In genomic region chr12:53453953-53454640, GRCh38 we compare ENCODE assay signal across 10 cellular contexts. TPM values are rescaled to one million over a fixed set of nuclear protein-coding genes. Genes with fewer than 3 reads are reported as not detected.
DNase-seq lines count a peak whose midpoint lies in the region; ATAC-seq, FAIRE-seq and TF ChIP-seq lines count a peak whose summit lies in the region.
"Had no signal": no experiment of that assay in that cellular context is flagged by ENCODE, and none has a peak within 500 bp of the region (broad histone marks: within the 10 kb centered on the region; RNA-seq: fewer than 3 reads in every experiment).

No MANE protein-coding gene starts in this region.

- H3K9me3 Mint-ChIP-seq in stimulated activated naive CD8-positive, alpha-beta T cell treated with anti-CD3 and anti-CD28 coated beads, Interleukin-15, Interleukin-2, amounts not matched to agents 100 ng/mL and 50 ng/mL, for 24 hours: no peaks in the 10 kb centered on the region
- H3K9me3 Mint-ChIP-seq in activated naive CD8-positive, alpha-beta T cell (ENCODE audit: low read depth): no peaks in the 10 kb centered on the region

- intact Hi-C loops in kidney (cut with DNase I): no loop called here

- H3K27ac ChIP-seq in kidney (ENCODE audit: low read depth in 2 of 2, low read length in 2 of 2): no peak overlapping the region

- H3K4me3 Mint-ChIP-seq in stimulated activated naive CD8-positive, alpha-beta T cell treated with anti-CD3 and anti-CD28 coated beads, Interleukin-15, Interleukin-2, amounts not matched to agents 100 ng/mL and 50 ng/mL, for 24 hours: peak overlapping the region; percentile 94
- H3K4me3 Mint-ChIP-seq in activated naive CD8-positive, alpha-beta T cell: peak overlapping the region; percentile 98

- H3K9ac ChIP-seq in kidney (ENCODE audit: low read length in 2 of 2): peak overlapping the region; percentile 25 to 91

- H3K9me3 ChIP-seq in kidney (ENCODE audit: control insufficient read depth in 1 of 2, low read length in 2 of 2): no peaks in the 10 kb centered on the region

- H3K27me3 Mint-ChIP-seq in stimulated activated naive CD8-positive, alpha-beta T cell treated with anti-CD3 and anti-CD28 coated beads, Interleukin-15, Interleukin-2, amounts not matched to agents 100 ng/mL and 50 ng/mL, for 24 hours: no peaks in the 10 kb centered on the region
- H3K27me3 Mint-ChIP-seq in activated naive CD8-positive, alpha-beta T cell: no peaks in the 10 kb centered on the region

- peak overlapping the region; percentile 79 to 82 for H3K4me3 ChIP-seq in kidney (ENCODE audit: low read length in 2 of 2)

- H3K36me3 Mint-ChIP-seq in stimulated activated naive CD8-positive, alpha-beta T cell treated with anti-CD3 and anti-CD28 coated beads, Interleukin-15, Interleukin-2, amounts not matched to agents 100 ng/mL and 50 ng/mL, for 24 hours (ENCODE audit: low read depth): peaks cover 67% of the 10 kb centered on the region
- H3K36me3 Mint-ChIP-seq in activated naive CD8-positive, alpha-beta T cell: peaks cover 7% of the 10 kb centered on the region

- no peak for DNase-seq in stimulated activated naive CD8-positive, alpha-beta T cell treated with anti-CD3 and anti-CD28 coated beads, Interleukin-15, Interleukin-2, amounts not matched to agents 100 U/mL and 50 U/mL, for 24 hours
- DNase-seq in kidney (no peak), cerebellum (ENCODE audit: low spot score) (no peak)
- no peak for DNase-seq in stimulated activated CD4-positive, alpha-beta T cell treated with anti-CD3 and anti-CD28 coated beads, Interleukin-2, amount 100 ng/mL, for 24 hours
- no peak for DNase-seq in stimulated activated CD4-positive, alpha-beta T cell treated with anti-CD3 and anti-CD28 coated beads, Interleukin-2, amount 100 ng/mL, for 48 hours
- DNase-seq: stimulated activated CD8-positive, alpha-beta memory T cell treated with anti-CD3 and anti-CD28 coated beads, Interleukin-4, amount 100 ng/mL, for 48 hours had no signal

- no peak for FAIRE-seq in kidney (lab: Jason Lieb, UNC)

- H3K4me1 ChIP-seq in kidney (ENCODE audit: control insufficient read depth in 1 of 2, insufficient read depth in 1 of 2, low read depth in 1 of 2, low read length in 2 of 2): peaks cover 12 to 15% of the 10 kb centered on the region in 2 donors

- H3K27ac Mint-ChIP-seq in stimulated activated naive CD8-positive, alpha-beta T cell treated with anti-CD3 and anti-CD28 coated beads, Interleukin-15, Interleukin-2, amounts not matched to agents 100 ng/mL and 50 ng/mL, for 24 hours: peak overlapping the region; percentile 99
- H3K27ac Mint-ChIP-seq in activated naive CD8-positive, alpha-beta T cell: peak overlapping the region; percentile 91

- H3K36me3 ChIP-seq in kidney (ENCODE audit: control insufficient read depth in 1 of 2, insufficient read depth in 2 of 2, low read length in 2 of 2): peaks cover 28 to 44% of the 10 kb centered on the region in 2 donors

- ATAC-seq in stimulated activated naive CD8-positive, alpha-beta T cell treated with anti-CD3 and anti-CD28 coated beads, Interleukin-15, Interleukin-2, amounts not matched to agents 100 U/mL and 50 U/mL, for 24 hours: no peak
- ATAC-seq in GM19397 (IDR thresholded peaks at IDR 0.05; ENCODE audit: unreplicated experiment): no peak

- TF ChIP-seq CTCF in kidney (IDR thresholded peaks at IDR 0.05; ENCODE audit: borderline replicate concordance, extremely low read depth, insufficient read depth): no peak

- peaks cover 54% of the 10 kb centered on the region for H3K4me1 Mint-ChIP-seq in stimulated activated naive CD8-positive, alpha-beta T cell treated with anti-CD3 and anti-CD28 coated beads, Interleukin-15, Interleukin-2, amounts not matched to agents 100 ng/mL and 50 ng/mL, for 24 hours (ENCODE audit: low read depth)
- H3K4me1 Mint-ChIP-seq in activated naive CD8-positive, alpha-beta T cell (ENCODE audit: low read depth): peaks cover 40% of the 10 kb centered on the region

RNA-seq across cellular contexts. Expression of gene PCBP2, which starts 2.2 kb away (rescaled TPM):
- 732 TPM for total RNA-seq in kidney
- polyA plus RNA-seq in kidney (ENCODE audit: insufficient read depth, low read depth, low replicate concordance): 597 TPM
- total RNA-seq in cerebellum: 280 TPM

RNA-seq across cellular contexts. Expression of gene PRR13, which starts 12.6 kb away (rescaled TPM):
- total RNA-seq in kidney (226 TPM), cerebellum (6.2 TPM)
- polyA plus RNA-seq in kidney (ENCODE audit: insufficient read depth, low read depth, low replicate concordance): 889 TPM

RNA-seq across cellular contexts. Expression of gene AMHR2, which starts 30.4 kb away (rescaled TPM):
- not detected for total RNA-seq in kidney
- not detected for polyA plus RNA-seq in kidney (ENCODE audit: insufficient read depth, low read depth, low replicate concordance)
- not detected for total RNA-seq in cerebellum
- total RNA-seq: activated CD8-positive, alpha-beta memory T cell treated with anti-CD3 and anti-CD28 coated beads for 36 hours had no signal

RNA-seq across cellular contexts. Expression of gene MAP3K12, which starts 45.2 kb away (rescaled TPM):
- total RNA-seq in kidney (21.8 TPM), cerebellum (32.9 TPM)
- polyA plus RNA-seq in kidney (ENCODE audit: insufficient read depth, low read depth, low replicate concordance): 15.2 TPM

RNA-seq across cellular contexts. Expression of gene TARBP2, which starts 47.0 kb away (rescaled TPM):
- total RNA-seq in kidney (32.5 TPM), cerebellum (26.4 TPM)
- polyA plus RNA-seq in kidney (ENCODE audit: insufficient read depth, low read depth, low replicate concordance): 36.3 TPM

Comparison
In these comparisons a context has a peak if more than half of its experiments do, and no peak if none do; other contexts are left out.
1. RNA of gene PRR13, which starts 12.6 kb away (total RNA-seq): 226 TPM in kidney (single experiment); 6.2 TPM in cerebellum (single experiment); every median in the first group is over 10 times any median in the second.